8 cellular contexts compared by ENCODE assay signal in the genomic region with DNA sequence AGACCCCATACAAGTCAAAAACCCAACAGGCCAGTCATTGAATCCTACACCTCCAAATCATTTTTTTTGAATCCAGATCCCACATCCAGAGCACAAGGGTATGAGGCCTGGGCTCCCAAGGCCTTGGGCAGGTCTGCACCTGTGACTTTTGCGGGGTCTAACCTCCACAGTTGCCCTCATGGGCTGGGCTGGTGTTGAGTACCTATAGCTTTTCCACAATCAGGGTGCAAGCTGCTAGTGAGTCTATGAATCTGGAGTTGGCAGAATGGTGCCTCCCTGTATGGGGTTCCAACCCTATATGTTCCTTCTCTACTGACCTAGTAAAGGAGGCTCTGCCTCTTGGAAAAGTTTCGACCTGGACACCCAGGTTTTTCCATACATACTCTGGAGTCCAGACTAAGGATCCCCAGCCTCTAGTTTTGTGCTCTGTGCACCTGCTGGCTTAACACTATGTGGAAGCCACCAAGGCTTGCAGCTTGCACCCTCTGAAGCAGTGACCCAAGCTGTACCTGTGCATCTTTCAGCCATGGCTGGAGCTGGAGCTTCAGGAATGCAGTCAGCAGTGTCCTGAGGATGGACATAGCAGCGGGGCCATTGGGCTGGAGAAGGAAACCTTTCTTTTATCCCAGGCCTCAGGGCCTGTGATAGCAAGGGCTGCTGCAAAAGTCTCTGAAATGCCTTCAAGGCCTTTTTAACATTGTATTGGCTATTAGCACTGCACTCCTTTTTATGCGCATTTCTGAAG.
DNase-seq lines count a peak whose midpoint lies in the region; ATAC-seq, FAIRE-seq and TF ChIP-seq lines count a peak whose summit lies in the region.
"Not testable (repeated sequence)": the region's sequence is repeated elsewhere in the genome, so short reads cannot be mapped to it uniquely, and the experiment has no call there.

No MANE protein-coding gene starts in this region.

- DNase-seq in H4 (ENCODE audit: low spot score) (peak; percentile 11), RWPE2 (ENCODE audit: low spot score) (peak; percentile 40), dedifferentiated amniotic fluid mesenchymal stem cell (ENCODE audit: extremely low spot score) (peak; percentile 16), kidney (peak; percentile 43), lung (ENCODE audit: low spot score) (peak; percentile 29), spleen (peak; percentile 72)
- DNase-seq in mesendoderm: not testable (repeated sequence)

- FAIRE-seq in kidney (lab: Jason Lieb, UNC): not testable (repeated sequence)

- not testable (repeated sequence) for H3K18ac ChIP-seq in mesendoderm (ENCODE audit: low read length)

- 33 to 50% methylated on average over 4 of the region's 4 CpGs for WGBS in lung, 2 donors
- no CpG with 5 or more reads among the region's 4 CpGs for WGBS in mesendoderm (ENCODE audit: extremely low coverage, insufficient coverage, low lambda C conversion rate)
- 39 to 48% (median 40%) methylated on average over 4 of the region's 4 CpGs for whole genome bisulfite sequencing in spleen, 5 donors

- not testable (repeated sequence) for H3K27me3 ChIP-seq in RWPE2 (ENCODE audit: insufficient read depth, poor library complexity, severe bottlenecking); lung (ENCODE audit: control insufficient read depth, insufficient read depth); mesendoderm (ENCODE audit: insufficient read depth, low read length, poor library complexity); spleen (replicated peaks in 1 of 7)

- H3K4me1 ChIP-seq in RWPE2 (ENCODE audit: insufficient read depth, poor library complexity, severe bottlenecking); kidney (ENCODE audit: control insufficient read depth in 1 of 2, insufficient read depth in 1 of 2, low read depth in 1 of 2, low read length in 2 of 2); lung (ENCODE audit: control insufficient read depth in 2 of 2, insufficient read depth in 2 of 2, low read length in 2 of 2); mesendoderm (ENCODE audit: control insufficient read depth, low read depth, low read length); spleen: not testable (repeated sequence)

- not testable (repeated sequence) for H3K27ac ChIP-seq in RWPE2 (ENCODE audit: poor library complexity, severe bottlenecking); kidney (ENCODE audit: low read depth in 2 of 2, low read length in 2 of 2); lung (ENCODE audit: low read depth in 1 of 2, low read length in 1 of 2); mesendoderm (ENCODE audit: low read depth, low read length); spleen

- H2BK5ac ChIP-seq in mesendoderm (ENCODE audit: low read length): not testable (repeated sequence)

- H3K4ac ChIP-seq in mesendoderm (ENCODE audit: low read depth, low read length): not testable (repeated sequence)

- H2BK120ac ChIP-seq in mesendoderm (ENCODE audit: low read depth, low read length): not testable (repeated sequence)

- intact Hi-C loops in kidney (cut with DNase I); spleen (cut with DNase I; ENCODE audit: low total_unique reads): not testable (repeated sequence)

- not testable (repeated sequence) for H3K79me1 ChIP-seq in mesendoderm (ENCODE audit: low read length)

- not testable (repeated sequence) for TF ChIP-seq CTCF in RWPE2 (IDR thresholded peaks at IDR 0.05; ENCODE audit: poor library complexity, severe bottlenecking); kidney (IDR thresholded peaks at IDR 0.05; ENCODE audit: borderline replicate concordance, extremely low read depth, insufficient read depth); lung (IDR thresholded peaks at IDR 0.05; ENCODE audit: control extremely low read depth, extremely low read depth); spleen (IDR thresholded peaks at IDR 0.05 in 8 of 11, conservative IDR thresholded peaks at IDR 0.05 in 3 of 11)

- H3K23ac ChIP-seq in mesendoderm (ENCODE audit: low read length): not testable (repeated sequence)

- not testable (repeated sequence) for H4K8ac ChIP-seq in mesendoderm (ENCODE audit: low read depth, low read length)

- not testable (repeated sequence) for TF ChIP-seq POLR2A in spleen (IDR thresholded peaks at IDR 0.05)

- not testable (repeated sequence) for H2AK5ac ChIP-seq in mesendoderm (ENCODE audit: low read length)

- not testable (repeated sequence) for H4K5ac ChIP-seq in mesendoderm (ENCODE audit: low read length)

- not testable (repeated sequence) for H3K79me2 ChIP-seq in mesendoderm (ENCODE audit: control insufficient read depth, insufficient read depth, low read length)

- ATAC-seq in RWPE2 (ENCODE audit: low read depth); lung (ENCODE audit: insufficient read depth, low FRiP score): not testable (repeated sequence)

- H3K36me3 ChIP-seq in RWPE2 (ENCODE audit: low read depth); kidney (ENCODE audit: control insufficient read depth in 1 of 2, insufficient read depth in 2 of 2, low read length in 2 of 2); lung (ENCODE audit: control insufficient read depth in 2 of 2, insufficient read depth in 2 of 2, low read length in 2 of 2); mesendoderm (ENCODE audit: control insufficient read depth, insufficient read depth, low read length); spleen: not testable (repeated sequence)

- H2BK15ac ChIP-seq in mesendoderm (replicated peaks; ENCODE audit: low read depth): not testable (repeated sequence)

- not testable (repeated sequence) for H3K9ac ChIP-seq in kidney (ENCODE audit: low read length in 2 of 2); mesendoderm (ENCODE audit: low read length)

- not testable (repeated sequence) for H3K4me3 ChIP-seq in RWPE2 (ENCODE audit: severe bottlenecking); kidney (ENCODE audit: low read length in 2 of 2); lung; spleen
- H3K4me3 ChIP-seq in iPS-18c (ENCODE audit: insufficient read depth, low read depth, low read length) (peak overlapping the region; percentile 21; the same call in 1 of the 2 replicates), mesendoderm (ENCODE audit: low read length) (peak overlapping the region; percentile 38)

- H3K56ac ChIP-seq in mesendoderm (ENCODE audit: low read length): not testable (repeated sequence)

- not testable (repeated sequence) for H3K4me2 ChIP-seq in mesendoderm (ENCODE audit: low read length)

- not testable (repeated sequence) for H3K9me3 ChIP-seq in RWPE2 (ENCODE audit: severe bottlenecking); kidney (ENCODE audit: control insufficient read depth in 1 of 2, low read length in 2 of 2); lung (ENCODE audit: control insufficient read depth in 2 of 2, insufficient read depth in 1 of 2, low read length in 1 of 2)
- H3K9me3 ChIP-seq in iPS-18c (ENCODE audit: control insufficient read depth, insufficient read depth, low read length) (peaks cover 52% of the 10 kb centered on the region), spleen (peaks cover 0 to 56% (median 6%) of the 10 kb centered on the region in 8 donors)
